In genomic region chr6:32971581-32972352, GRCh38 we compare ENCODE assay signal across 8 cellular contexts. TPM values are rescaled to one million over a fixed set of nuclear protein-coding genes. Genes with fewer than 3 reads are reported as not detected.
DNase-seq lines count a peak whose midpoint lies in the region; ATAC-seq, FAIRE-seq and TF ChIP-seq lines count a peak whose summit lies in the region.

No MANE protein-coding gene starts in this region.

- no peaks in the 10 kb centered on the region for H3K27me3 ChIP-seq in BE2C

- H3K4me1 ChIP-seq in BE2C = no peaks in the 10 kb centered on the region
- H3K4me1 ChIP-seq in kidney (ENCODE audit: control insufficient read depth in 1 of 2, insufficient read depth in 1 of 2, low read depth in 1 of 2, low read length in 2 of 2) = peaks cover 19 to 26% of the 10 kb centered on the region in 2 donors

- TF ChIP-seq CTCF in BE2C (IDR thresholded peaks at IDR 0.05; ENCODE audit: low read depth, low read length) = no peak
- no peak for TF ChIP-seq CTCF in chondrocyte (IDR thresholded peaks at IDR 0.05)
- no peak for TF ChIP-seq CTCF in kidney (IDR thresholded peaks at IDR 0.05; ENCODE audit: borderline replicate concordance, extremely low read depth, insufficient read depth)

- peaks cover 50% of the 10 kb centered on the region for H3K36me3 Mint-ChIP-seq in chondrocyte (ENCODE audit: low read depth)

- no peaks in the 10 kb centered on the region for H3K9me3 Mint-ChIP-seq in chondrocyte (ENCODE audit: low read depth)

- H3K27me3 Mint-ChIP-seq in chondrocyte (ENCODE audit: low read depth) = no peaks in the 10 kb centered on the region

- ATAC-seq in HG03439 (IDR thresholded peaks at IDR 0.05; ENCODE audit: unreplicated experiment) = peak; percentile 55

- H3K36me3 ChIP-seq in BE2C = peaks cover 62% of the 10 kb centered on the region
- H3K36me3 ChIP-seq in kidney (ENCODE audit: control insufficient read depth in 1 of 2, insufficient read depth in 2 of 2, low read length in 2 of 2) = peaks cover 23 to 40% of the 10 kb centered on the region in 2 donors

- no peaks in the 10 kb centered on the region for H3K9me3 ChIP-seq in BE2C
- H3K9me3 ChIP-seq in kidney (ENCODE audit: control insufficient read depth in 1 of 2, low read length in 2 of 2) = no peaks in the 10 kb centered on the region

- H3K9ac ChIP-seq in kidney (ENCODE audit: low read length in 2 of 2) = peak overlapping the region; percentile 100

- peak; percentile 99 for DNase-seq in BE2C
- DNase-seq in GM19238 (ENCODE audit: insufficient read length, low spot score) = peak; percentile 64
- DNase-seq in NCI-H510A (lab: John Stamatoyannopoulos, UW) = peak; percentile 100
- peak; percentile 97 to 100 for DNase-seq in activated CD4-positive, alpha-beta T cell treated with anti-CD3 and anti-CD28 coated beads for 24 hours (ENCODE audit: low read depth in 2 of 2)
- peak; percentile 99 for DNase-seq in chondrocyte (ENCODE audit: low spot score)
- DNase-seq in kidney = peak; percentile 100
- peak; percentile 99 to 100 for DNase-seq in stimulated activated CD4-positive, alpha-beta T cell treated with anti-CD3 and anti-CD28 coated beads, Interleukin-15, amount 100 ng/mL, for 1 hour (ENCODE audit: low read depth in 1 of 2, low spot score in 1 of 2)

- intact Hi-C loops in kidney (cut with DNase I) = loop anchor here (10.0 kb wide), 1 partner anchor 77 kb away; no protein-coding TSS in a partner anchor

- H3K4me3 ChIP-seq in BE2C (ENCODE audit: low read depth, low read length) (peak overlapping the region; percentile 88), kidney (ENCODE audit: low read length in 2 of 2) (peak overlapping the region; percentile 99)

- H3K27ac ChIP-seq in kidney (ENCODE audit: low read depth in 2 of 2, low read length in 2 of 2) = peak overlapping the region; percentile 100

- peaks cover 31% of the 10 kb centered on the region for H3K4me1 Mint-ChIP-seq in chondrocyte (ENCODE audit: low read depth)

- peak overlapping the region; percentile 100 for H3K27ac Mint-ChIP-seq in chondrocyte (ENCODE audit: unreplicated experiment)

- H3K4me3 Mint-ChIP-seq in chondrocyte (ENCODE audit: unreplicated experiment) = peak overlapping the region; percentile 94

- FAIRE-seq in kidney (lab: Jason Lieb, UNC) = peak; percentile 88

RNA-seq across cellular contexts. Expression of gene BRD2, which starts 3.4 kb away (rescaled TPM):
- 257 TPM for polyA plus RNA-seq in BE2C (2012; ENCODE audit: insufficient read depth, insufficient read length, low read depth)
- total RNA-seq in chondrocyte (149 to 165 TPM (median 150 TPM) in 3 replicates), kidney (184 TPM)
- 73.9 TPM for polyA plus RNA-seq in kidney (ENCODE audit: insufficient read depth, low read depth, low replicate concordance)

RNA-seq across cellular contexts. Expression of gene HLA-DMA, which starts 18.9 kb away (rescaled TPM):
- polyA plus RNA-seq in BE2C (2012; ENCODE audit: insufficient read depth, insufficient read length, low read depth) = 0.56 TPM
- 3.6 to 5.5 TPM (median 5.4 TPM) in 3 replicates for total RNA-seq in chondrocyte
- 98.5 TPM for total RNA-seq in kidney
- 101 TPM for polyA plus RNA-seq in kidney (ENCODE audit: insufficient read depth, low read depth, low replicate concordance)

RNA-seq across cellular contexts. Expression of gene HLA-DMB, which starts 30.9 kb away (rescaled TPM):
- not detected for polyA plus RNA-seq in BE2C (2012; ENCODE audit: insufficient read depth, insufficient read length, low read depth)
- total RNA-seq in chondrocyte = not detected in 3 replicates
- total RNA-seq in kidney = 78.0 TPM
- 45.5 TPM for polyA plus RNA-seq in kidney (ENCODE audit: insufficient read depth, low read depth, low replicate concordance)

RNA-seq across cellular contexts. Expression of gene HLA-DOA, which starts 37.6 kb away (rescaled TPM):
- not detected for polyA plus RNA-seq in BE2C (2012; ENCODE audit: insufficient read depth, insufficient read length, low read depth)
- total RNA-seq in chondrocyte = not detected in 3 replicates
- 21.6 TPM for total RNA-seq in kidney
- 10.8 TPM for polyA plus RNA-seq in kidney (ENCODE audit: insufficient read depth, low read depth, low replicate concordance)

Comparison
In these comparisons a context has a peak if more than half of its experiments do, and no peak if none do; other contexts are left out.
1. Peak in every context shown above with its lines: DNase-seq, ATAC-seq, H3K4me3 ChIP-seq and H3K27ac ChIP-seq.
2. RNA of gene HLA-DMA, which starts 18.9 kb away (total RNA-seq): 98.5 TPM in kidney (single experiment); 3.6 to 5.5 TPM in chondrocyte; every median in the first group is over 10 times any median in the second.
3. RNA of gene HLA-DMB, which starts 30.9 kb away (total RNA-seq): 78.0 TPM in kidney (single experiment); not detected in chondrocyte; every median in the first group is over 10 times any median in the second.